In the genomic region with DNA sequence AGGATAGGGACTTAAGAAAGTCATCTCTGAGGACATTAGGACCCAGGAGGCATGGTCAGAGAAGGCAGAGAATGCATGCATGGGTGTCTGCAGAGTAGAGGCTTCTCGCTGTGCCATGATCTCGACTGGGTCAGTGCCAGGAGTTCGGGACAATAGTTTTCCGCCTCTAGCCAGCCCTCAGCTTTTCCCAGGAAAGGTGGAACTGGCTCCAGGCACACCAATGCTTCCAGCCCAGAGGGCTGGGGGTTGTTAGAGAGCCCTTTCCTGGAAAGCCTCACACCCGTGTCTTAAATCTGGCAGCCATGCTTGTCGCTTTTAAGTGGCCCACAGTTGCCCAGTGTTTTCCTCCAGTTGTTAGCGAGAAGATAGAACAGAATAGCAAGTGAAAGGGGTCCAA, we compare ENCODE assay signal across 8 cellular contexts.
DNase-seq lines count a peak whose midpoint lies in the region; ATAC-seq lines count a peak whose summit lies in the region.

No MANE protein-coding gene starts in this region.

- ATAC-seq in HG02759 (IDR thresholded peaks at IDR 0.05; ENCODE audit: unreplicated experiment), result peak; percentile 22
- ATAC-seq in activated naive CD8-positive, alpha-beta T cell treated with anti-CD3 and anti-CD28 coated beads, Interleukin-2, amount 50 U/mL, for 24 hours, result peak; percentile 37
- ATAC-seq in naive thymus-derived CD8-positive, alpha-beta T cell, result peak; percentile 34 to 35

- peaks cover 10% of the 10 kb centered on the region for H3K9me3 Mint-ChIP-seq in activated naive CD4-positive, alpha-beta T cell treated with anti-CD3 and anti-CD28 coated beads for 36 hours
- H3K9me3 Mint-ChIP-seq in activated naive CD8-positive, alpha-beta T cell treated with anti-CD3 and anti-CD28 coated beads, Interleukin-2, amount 50 U/mL, for 24 hours, result peaks cover 4% of the 10 kb centered on the region
- H3K9me3 Mint-ChIP-seq in naive thymus-derived CD8-positive, alpha-beta T cell, result peaks cover 0 to 3% (median 0%) of the 10 kb centered on the region in 9 donors

- CTCF ChIA-PET in activated naive CD4-positive, alpha-beta T cell treated with anti-CD3 and anti-CD28 coated beads for 36 hours (lab: Charles Lee), result no interaction called here

- POLR2A ChIA-PET in naive thymus-derived CD8-positive, alpha-beta T cell (lab: Charles Lee), result no interaction called here

- peak; percentile 23 for DNase-seq in activated naive CD4-positive, alpha-beta T cell treated with anti-CD3 and anti-CD28 coated beads for 36 hours
- DNase-seq in activated naive CD4-positive, alpha-beta T cell (lab: John Stamatoyannopoulos, UW), result no peak
- DNase-seq in NCI-H2029 (lab: John Stamatoyannopoulos, UW), result peak; percentile 42
- DNase-seq in activated naive CD8-positive, alpha-beta T cell treated with anti-CD3 and anti-CD28 coated beads, Interleukin-2, amount 50 U/mL, for 24 hours, result no peak
- DNase-seq in naive thymus-derived CD8-positive, alpha-beta T cell, result no peak
- DNase-seq in NK-92 treated with Interleukin-12 subunit alpha and Interleukin-12 subunit beta, amount 100 ng/mL, for 24 hours (lab: John Stamatoyannopoulos, UW), result no peak
- no peak for DNase-seq in stimulated activated CD4-positive, alpha-beta T cell treated with anti-CD3 and anti-CD28 coated beads, Interleukin-1b, Interleukin-23, amount 100 ng/mL, for 48 hours

- H3K36me3 Mint-ChIP-seq in activated naive CD4-positive, alpha-beta T cell treated with anti-CD3 and anti-CD28 coated beads for 36 hours (ENCODE audit: low read depth), result peaks cover 3% of the 10 kb centered on the region
- peaks cover 10% of the 10 kb centered on the region for H3K36me3 Mint-ChIP-seq in activated naive CD8-positive, alpha-beta T cell treated with anti-CD3 and anti-CD28 coated beads, Interleukin-2, amount 50 U/mL, for 24 hours (ENCODE audit: low read depth)
- H3K36me3 Mint-ChIP-seq in naive thymus-derived CD8-positive, alpha-beta T cell, result peaks cover 2 to 4% (median 4%) of the 10 kb centered on the region in 3 donors

- no peaks in the 10 kb centered on the region for H3K27me3 Mint-ChIP-seq in activated naive CD4-positive, alpha-beta T cell treated with anti-CD3 and anti-CD28 coated beads for 36 hours (ENCODE audit: low read depth)
- no peaks in the 10 kb centered on the region for H3K27me3 Mint-ChIP-seq in activated naive CD8-positive, alpha-beta T cell treated with anti-CD3 and anti-CD28 coated beads, Interleukin-2, amount 50 U/mL, for 24 hours
- no peaks in the 10 kb centered on the region for H3K27me3 Mint-ChIP-seq in naive thymus-derived CD8-positive, alpha-beta T cell

- intact Hi-C loops in activated naive CD4-positive, alpha-beta T cell treated with anti-CD3 and anti-CD28 coated beads for 36 hours (cut with micrococcal nuclease), result loop anchor here (1.0 to 2.0 kb wide), 2 partner anchors 17 to 47 kb away; no protein-coding TSS in a partner anchor

- peak overlapping the region; percentile 81 for H3K4me3 Mint-ChIP-seq in activated naive CD4-positive, alpha-beta T cell treated with anti-CD3 and anti-CD28 coated beads for 36 hours
- peak overlapping the region; percentile 88 for H3K4me3 Mint-ChIP-seq in activated naive CD8-positive, alpha-beta T cell treated with anti-CD3 and anti-CD28 coated beads, Interleukin-2, amount 50 U/mL, for 24 hours
- peak overlapping the region; percentile 93 to 98 (median 95) for H3K4me3 Mint-ChIP-seq in naive thymus-derived CD8-positive, alpha-beta T cell

- peaks cover 35% of the 10 kb centered on the region for H3K4me1 Mint-ChIP-seq in activated naive CD4-positive, alpha-beta T cell treated with anti-CD3 and anti-CD28 coated beads for 36 hours (ENCODE audit: low read depth)
- peaks cover 69% of the 10 kb centered on the region for H3K4me1 Mint-ChIP-seq in activated naive CD8-positive, alpha-beta T cell treated with anti-CD3 and anti-CD28 coated beads, Interleukin-2, amount 50 U/mL, for 24 hours
- peaks cover 14 to 67% (median 50%) of the 10 kb centered on the region in 4 donors for H3K4me1 Mint-ChIP-seq in naive thymus-derived CD8-positive, alpha-beta T cell

- peak overlapping the region; percentile 87 for H3K27ac Mint-ChIP-seq in activated naive CD4-positive, alpha-beta T cell treated with anti-CD3 and anti-CD28 coated beads for 36 hours
- peak overlapping the region; percentile 97 for H3K27ac Mint-ChIP-seq in activated naive CD8-positive, alpha-beta T cell treated with anti-CD3 and anti-CD28 coated beads, Interleukin-2, amount 50 U/mL, for 24 hours
- H3K27ac Mint-ChIP-seq in naive thymus-derived CD8-positive, alpha-beta T cell, result peak overlapping the region; percentile 95 to 99 (median 96)

Comparison
In these comparisons a context has a peak if more than half of its experiments do, and no peak if none do; other contexts are left out.
1. DNase-seq: peak in activated naive CD4-positive, alpha-beta T cell treated with anti-CD3 and anti-CD28 coated beads for 36 hours (single experiment) and NCI-H2029 (single experiment); none in activated naive CD4-positive, alpha-beta T cell (0 of 4), activated naive CD8-positive, alpha-beta T cell treated with anti-CD3 and anti-CD28 coated beads, Interleukin-2, amount 50 U/mL, for 24 hours (single experiment), naive thymus-derived CD8-positive, alpha-beta T cell (0 of 10), NK-92 treated with Interleukin-12 subunit alpha and Interleukin-12 subunit beta, amount 100 ng/mL, for 24 hours (single experiment) and stimulated activated CD4-positive, alpha-beta T cell treated with anti-CD3 and anti-CD28 coated beads, Interleukin-1b, Interleukin-23, amount 100 ng/mL, for 48 hours (single experiment).
2. Peak in every context shown above with its lines, with median percentiles within 50 percentile points of each other: H3K27ac Mint-ChIP-seq, H3K4me3 Mint-ChIP-seq and ATAC-seq.